In genomic region chr1:41917835-41918449, GRCh38 we compare ENCODE assay signal across 9 cellular contexts. TPM values are rescaled to one million over a fixed set of nuclear protein-coding genes. Genes with fewer than 3 reads are reported as not detected.
DNase-seq lines count a peak whose midpoint lies in the region; ATAC-seq and TF ChIP-seq lines count a peak whose summit lies in the region.
"Had no signal": no experiment of that assay in that cellular context is flagged by ENCODE, and none has a peak within 500 bp of the region (broad histone marks: within the 10 kb centered on the region; RNA-seq: fewer than 3 reads in every experiment).

No MANE protein-coding gene starts in this region.

- no peaks in the 10 kb centered on the region for H3K9me3 ChIP-seq in lower lobe of right lung

- intact Hi-C loops in lower lobe of right lung (cut with DNase I), result no loop called here

- H3K4me3 ChIP-seq in WI38 (ENCODE audit: low read depth, low read length) (peak overlapping the region; percentile 59), lower lobe of right lung (peak overlapping the region; percentile 66)

- peak overlapping the region; percentile 69 for H3K27ac ChIP-seq in lower lobe of right lung
- H3K27ac ChIP-seq: HL-60 had no signal

- no peaks in the 10 kb centered on the region for H3K27me3 ChIP-seq in lower lobe of right lung (ENCODE audit: low read depth)

- DNase-seq in COLO668 (lab: John Stamatoyannopoulos, UW; ENCODE audit: unreplicated experiment), result peak; percentile 94
- peak; percentile 21 for DNase-seq in LHCN-M2 (ENCODE audit: low read depth)
- peak; percentile 66 for DNase-seq in dermis blood vessel endothelial cell
- peak; percentile 65 for DNase-seq in lower lobe of right lung
- peak; percentile 3 to 64 (median 33) for DNase-seq in stimulated activated naive CD4-positive, alpha-beta T cell (lab: John Stamatoyannopoulos, UW)

- no peaks in the 10 kb centered on the region for H3K36me3 ChIP-seq in lower lobe of right lung

- peak; percentile 83 to 84 for ATAC-seq in lower lobe of right lung
- ATAC-seq in GM18861 (IDR thresholded peaks at IDR 0.05; ENCODE audit: unreplicated experiment), result no peak
- no peak for ATAC-seq in GM21515 (IDR thresholded peaks at IDR 0.05; ENCODE audit: unreplicated experiment)

- TF ChIP-seq CTCF in WI38 (IDR thresholded peaks at IDR 0.05; ENCODE audit: low read depth, low read length) (no peak), lower lobe of right lung (IDR thresholded peaks at IDR 0.05) (no peak)

- H3K4me1 ChIP-seq in lower lobe of right lung, result peaks cover 46% of the 10 kb centered on the region

RNA-seq across cellular contexts. Expression of gene HIVEP3, which starts 0.8 kb away (rescaled TPM):
- total RNA-seq in LHCN-M2 (2014; rRNA removed), result 1.5 and 2.1 TPM in 2 replicates
- 5.8 TPM for polyA plus RNA-seq in LHCN-M2 (2012)
- 0.85 and 0.93 TPM in 2 replicates for total RNA-seq in dermis blood vessel endothelial cell
- 11.6 TPM for total RNA-seq in lower lobe of right lung

Comparison
In these comparisons a context has a peak if more than half of its experiments do, and no peak if none do; other contexts are left out.
1. DNase-seq: peak in every context shown above with its lines; median percentile 94 in COLO668; 66 in dermis blood vessel endothelial cell; 65 in lower lobe of right lung; 33 in stimulated activated naive CD4-positive, alpha-beta T cell; 21 in LHCN-M2.
2. ATAC-seq: peak in lower lobe of right lung (2 of 2); none in GM18861 (single experiment) and GM21515 (single experiment).